8 cellular contexts compared by ENCODE assay signal in genomic region chr15:35289029-35289617, GRCh38.
A peak's percentile ranks its signal among the peaks of the same experiment; 100 is the strongest.
DNase-seq lines count a peak whose midpoint lies in the region; ATAC-seq and TF ChIP-seq lines count a peak whose summit lies in the region.

No MANE protein-coding gene starts in this region.

- no peak overlapping the region for H3K4me2 ChIP-seq in DND-41 (ENCODE audit: insufficient read depth, low read length)
- no peak overlapping the region for H3K4me2 ChIP-seq in OCI-LY1 (ENCODE audit: low read length)

- H3K27ac Mint-ChIP-seq in osteocyte (ENCODE audit: unreplicated experiment): no peak overlapping the region

- H3K4me3 ChIP-seq in DND-41 (ENCODE audit: low read depth in 1 of 2, low read length in 2 of 2) (no peak overlapping the region), OCI-LY1 (ENCODE audit: low read depth, low read length, poor library complexity, severe bottlenecking) (no peak overlapping the region)

- H3K36me3 ChIP-seq in DND-41 (ENCODE audit: insufficient read depth, low read length): no peaks in the 10 kb centered on the region
- H3K36me3 ChIP-seq in OCI-LY1 (ENCODE audit: insufficient read depth, low read length): no peaks in the 10 kb centered on the region

- TF ChIP-seq CTCF in DND-41 (IDR thresholded peaks at IDR 0.05; ENCODE audit: borderline replicate concordance, extremely low read depth, low read length, poor library complexity, severe bottlenecking): peak; percentile 71
- TF ChIP-seq CTCF in OCI-LY1 (IDR thresholded peaks at IDR 0.05; ENCODE audit: low read length): peak; percentile 86
- peak; percentile 84 for TF ChIP-seq CTCF in osteocyte (IDR thresholded peaks at IDR 0.05)

- ATAC-seq in DND-41 (ENCODE audit: insufficient read depth, low read depth): no peak
- peak; percentile 53 for ATAC-seq in HG02588 (IDR thresholded peaks at IDR 0.05; ENCODE audit: unreplicated experiment)
- ATAC-seq in esophagus mucosa: peak; percentile 67
- no peak for ATAC-seq in HG02970 (IDR thresholded peaks at IDR 0.05; ENCODE audit: low FRiP score, unreplicated experiment)
- no peak for ATAC-seq in GM19467 (IDR thresholded peaks at IDR 0.05; ENCODE audit: unreplicated experiment)

- no peaks in the 10 kb centered on the region for H3F3A ChIP-seq in OCI-LY1 (ENCODE audit: insufficient read depth, low read length)

- H3K9ac ChIP-seq in DND-41 (ENCODE audit: low read depth, low read length) (no peak overlapping the region), OCI-LY1 (ENCODE audit: low read length) (no peak overlapping the region)

- H3K4me1 Mint-ChIP-seq in osteocyte (ENCODE audit: unreplicated experiment): peaks cover 9% of the 10 kb centered on the region

- H3K9me2 ChIP-seq in OCI-LY1 (ENCODE audit: low read depth, low read length): no peaks in the 10 kb centered on the region

- H3K9me3 Mint-ChIP-seq in osteocyte (ENCODE audit: unreplicated experiment): no peaks in the 10 kb centered on the region

- H4K20me1 ChIP-seq in DND-41 (ENCODE audit: insufficient read depth, low read length) (no peaks in the 10 kb centered on the region), OCI-LY1 (ENCODE audit: insufficient read depth, low read length) (no peaks in the 10 kb centered on the region)

- no peaks in the 10 kb centered on the region for H3K27me3 ChIP-seq in DND-41 (ENCODE audit: insufficient read depth, low read length, poor library complexity)
- no peaks in the 10 kb centered on the region for H3K27me3 ChIP-seq in OCI-LY1 (ENCODE audit: insufficient read depth, low read length)

- H3K36me3 Mint-ChIP-seq in osteocyte (ENCODE audit: unreplicated experiment): no peaks in the 10 kb centered on the region

- H2AFZ ChIP-seq in DND-41 (ENCODE audit: low read depth, low read length) (no peak overlapping the region), OCI-LY1 (ENCODE audit: low read length) (no peak overlapping the region)

- no peak for DNase-seq in DND-41
- no peak for DNase-seq in osteocyte (ENCODE audit: extremely low spot score, unreplicated experiment)
- no peak for DNase-seq in activated CD4-positive, CD25-positive, alpha-beta regulatory T cell (lab: John Stamatoyannopoulos, UW)

- no peaks in the 10 kb centered on the region for H3K4me1 ChIP-seq in DND-41 (ENCODE audit: insufficient read depth, low read length)
- no peaks in the 10 kb centered on the region for H3K4me1 ChIP-seq in OCI-LY1 (ENCODE audit: insufficient read depth, low read length, severe bottlenecking)

- H3K27me3 Mint-ChIP-seq in osteocyte (ENCODE audit: unreplicated experiment): peaks cover 2% of the 10 kb centered on the region

- H3K9me3 ChIP-seq in DND-41 (ENCODE audit: insufficient read depth, low read length, severe bottlenecking) (no peaks in the 10 kb centered on the region), OCI-LY1 (ENCODE audit: low read length) (no peaks in the 10 kb centered on the region)

- H3K4me3 Mint-ChIP-seq in osteocyte (ENCODE audit: unreplicated experiment): no peak overlapping the region

- no peak overlapping the region for H3K27ac ChIP-seq in DND-41 (ENCODE audit: low read length)
- no peak overlapping the region for H3K27ac ChIP-seq in OCI-LY1 (ENCODE audit: low read depth, low read length, poor library complexity, severe bottlenecking)

- H3K79me2 ChIP-seq in DND-41 (ENCODE audit: insufficient read depth, low read length): no peaks in the 10 kb centered on the region
- H3K79me2 ChIP-seq in OCI-LY1 (ENCODE audit: insufficient read depth, low read length): no peaks in the 10 kb centered on the region

Comparison
In these comparisons a context has a peak if more than half of its experiments do, and no peak if none do; other contexts are left out.
1. ATAC-seq: peak in HG02588 (single experiment) and esophagus mucosa (single experiment); none in DND-41 (single experiment), HG02970 (single experiment) and GM19467 (single experiment).
2. Peak in every context shown above with its lines, with median percentiles within 50 percentile points of each other: CTCF ChIP-seq.